8 cellular contexts compared by ENCODE assay signal in the genomic region with DNA sequence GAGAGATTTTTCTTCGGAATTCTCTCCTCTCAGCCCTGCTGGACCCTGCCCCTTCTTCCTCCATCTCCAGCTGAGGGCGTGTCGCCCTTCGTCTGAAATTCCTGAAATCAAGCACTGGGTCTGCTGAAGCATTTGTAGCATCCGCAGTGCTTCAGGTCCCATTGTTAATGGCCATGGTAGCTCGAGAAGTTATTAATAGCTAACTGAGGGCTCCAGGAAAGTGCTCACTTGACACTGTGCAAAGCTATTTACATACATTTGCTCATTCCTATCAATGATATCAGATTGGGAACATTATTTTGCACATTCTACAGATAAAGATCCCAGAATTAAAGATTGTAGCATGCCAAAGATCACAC. TPM values are rescaled to one million over a fixed set of nuclear protein-coding genes. Genes with fewer than 3 reads are reported as not detected.
A peak's percentile ranks its signal among the peaks of the same experiment; 100 is the strongest.
DNase-seq lines count a peak whose midpoint lies in the region; ATAC-seq and TF ChIP-seq lines count a peak whose summit lies in the region.

No MANE protein-coding gene starts in this region.

- BruUV-seq in mammary epithelial cell (replicated peaks; lab: Mats Ljungman, UMichigan) = TSS peak; percentile 51

- H3K4me3 ChIP-seq in mammary epithelial cell (replicated peaks in 1 of 3; ENCODE audit: insufficient read depth in 1 of 3, low read depth in 2 of 3, low read length in 3 of 3) (peak overlapping the region; percentile 73 to 89 (median 84)), lower lobe of right lung (peak overlapping the region; percentile 92), vagina (peak overlapping the region; percentile 82 to 95)

- H3K36me3 ChIP-seq in mammary epithelial cell (ENCODE audit: insufficient read depth, low read length) (no peaks in the 10 kb centered on the region), lower lobe of right lung (peaks cover 18% of the 10 kb centered on the region), vagina (no peaks in the 10 kb centered on the region)

- intact Hi-C loops in mammary epithelial cell (cut with micrococcal nuclease) = loop anchor here (1.0 kb wide), 2 partner anchors 51 to 79 kb away; a partner anchor contains a TSS
- intact Hi-C loops in lower lobe of right lung (cut with DNase I) = no loop called here
- intact Hi-C loops in vagina (cut with DNase I) = loop anchor here (10.0 kb wide), 1 partner anchor 326 kb away; a partner anchor contains a TSS

- H3K4me2 ChIP-seq in mammary epithelial cell (ENCODE audit: insufficient read depth, low read depth, low read length) = peak overlapping the region; percentile 77

- peak overlapping the region; percentile 92 for H3K27ac Mint-ChIP-seq in activated naive CD4-positive, alpha-beta T cell treated with anti-CD3 and anti-CD28 coated beads, Interleukin-2, amount 10 ng/mL, durations not matched to agents 7 days and 5 days
- peak overlapping the region; percentile 61 to 100 (median 98) for H3K27ac Mint-ChIP-seq in IgD-negative memory B cell

- H3K4me3 Mint-ChIP-seq in activated naive CD4-positive, alpha-beta T cell treated with anti-CD3 and anti-CD28 coated beads, Interleukin-2, amount 10 ng/mL, durations not matched to agents 7 days and 5 days = peak overlapping the region; percentile 99
- peak overlapping the region; percentile 98 to 100 (median 100) for H3K4me3 Mint-ChIP-seq in IgD-negative memory B cell

- H3K27ac ChIP-seq in mammary epithelial cell (ENCODE audit: insufficient read depth, low read depth, low read length) (peak overlapping the region; percentile 95), lower lobe of right lung (peak overlapping the region; percentile 99), vagina (peak overlapping the region; percentile 97)

- H3K9me3 Mint-ChIP-seq in activated naive CD4-positive, alpha-beta T cell treated with anti-CD3 and anti-CD28 coated beads, Interleukin-2, amount 10 ng/mL, durations not matched to agents 7 days and 5 days = no peaks in the 10 kb centered on the region
- no peaks in the 10 kb centered on the region for H3K9me3 Mint-ChIP-seq in IgD-negative memory B cell

- 11% methylated on average over 6 of the region's 6 CpGs for WGBS in mammary epithelial cell (ENCODE audit: low coverage, missing lambda C conversion rate)

- ATAC-seq in lower lobe of right lung (peak; percentile 51 to 65), GM18498 (IDR thresholded peaks at IDR 0.05; ENCODE audit: unreplicated experiment) (no peak)

- peaks cover 3% of the 10 kb centered on the region for H3K27me3 Mint-ChIP-seq in activated naive CD4-positive, alpha-beta T cell treated with anti-CD3 and anti-CD28 coated beads, Interleukin-2, amount 10 ng/mL, durations not matched to agents 7 days and 5 days
- no peaks in the 10 kb centered on the region for H3K27me3 Mint-ChIP-seq in IgD-negative memory B cell

- H3K36me3 Mint-ChIP-seq in activated naive CD4-positive, alpha-beta T cell treated with anti-CD3 and anti-CD28 coated beads, Interleukin-2, amount 10 ng/mL, durations not matched to agents 7 days and 5 days = peaks cover 17% of the 10 kb centered on the region
- peaks cover 2% of the 10 kb centered on the region for H3K36me3 Mint-ChIP-seq in IgD-negative memory B cell

- H3K9me3 ChIP-seq in mammary epithelial cell (replicated peaks; ENCODE audit: insufficient read depth, low read length) = no peaks in the 10 kb centered on the region
- no peaks in the 10 kb centered on the region for H3K9me3 ChIP-seq in lower lobe of right lung
- H3K9me3 ChIP-seq in vagina = no peaks in the 10 kb centered on the region

- peak overlapping the region; percentile 99 for H3K9ac ChIP-seq in mammary epithelial cell (ENCODE audit: insufficient read depth, low read length)

- dilution Hi-C loops in mammary epithelial cell (cut with HindIII; ENCODE audit: low sequenced_read_pairs) = no loop called here

- TF ChIP-seq CTCF in mammary epithelial cell (conservative IDR thresholded peaks at IDR 0.05 in 1 of 2, IDR thresholded peaks at IDR 0.05 in 1 of 2; ENCODE audit: extremely low read depth in 1 of 2, insufficient read depth in 1 of 2, low read depth in 1 of 2, low read length in 2 of 2) (no peak), lower lobe of right lung (IDR thresholded peaks at IDR 0.05) (no peak), vagina (IDR thresholded peaks at IDR 0.05) (no peak)

- H3K27me3 ChIP-seq in mammary epithelial cell (ENCODE audit: insufficient read depth, low read length) = no peaks in the 10 kb centered on the region
- no peaks in the 10 kb centered on the region for H3K27me3 ChIP-seq in lower lobe of right lung (ENCODE audit: low read depth)
- no peaks in the 10 kb centered on the region for H3K27me3 ChIP-seq in vagina

- no peak for DNase-seq in activated naive CD4-positive, alpha-beta T cell treated with anti-CD3 and anti-CD28 coated beads, Interleukin-2, amount 10 ng/mL, durations not matched to agents 7 days and 5 days
- no peak for DNase-seq in activated naive CD4-positive, alpha-beta T cell treated with anti-CD3 and anti-CD28 coated beads, Interleukin-2, amount 50 U/mL, for 16 hours
- DNase-seq in mammary epithelial cell (no peak), lower lobe of right lung (no peak), vagina (ENCODE audit: extremely low spot score in 2 of 2) (no peak), NCI-H446 (lab: John Stamatoyannopoulos, UW) (no peak)

- peak overlapping the region; percentile 84 for H2AFZ ChIP-seq in mammary epithelial cell (ENCODE audit: low read depth, low read length)

- CTCF ChIA-PET in activated naive CD4-positive, alpha-beta T cell treated with anti-CD3 and anti-CD28 coated beads, Interleukin-2, amount 10 ng/mL, durations not matched to agents 7 days and 5 days (lab: Charles Lee) = interaction anchor here (1.0 to 1.7 kb wide), 3 partner anchors 8 to 72 kb away, joined by 3 to 10 read pairs (median 6); a partner anchor contains a TSS
- CTCF ChIA-PET in mammary epithelial cell (lab: Charles Lee; ENCODE audit: low non-redundant PET) = interaction anchor here (0.5 kb wide), 1 partner anchor 50 kb away, joined by 4 read pairs; no protein-coding TSS in a partner anchor

- peaks cover 49% of the 10 kb centered on the region for H3K79me2 ChIP-seq in mammary epithelial cell (ENCODE audit: insufficient read depth, low read length)

- H4K20me1 ChIP-seq in mammary epithelial cell (ENCODE audit: insufficient read depth, low read length) = no peaks in the 10 kb centered on the region

- H3K4me1 ChIP-seq in mammary epithelial cell (ENCODE audit: insufficient read depth, low read length) = peaks cover 4% of the 10 kb centered on the region
- H3K4me1 ChIP-seq in lower lobe of right lung = peaks cover 47% of the 10 kb centered on the region
- peaks cover 45% of the 10 kb centered on the region for H3K4me1 ChIP-seq in vagina

- H3K4me1 Mint-ChIP-seq in activated naive CD4-positive, alpha-beta T cell treated with anti-CD3 and anti-CD28 coated beads, Interleukin-2, amount 10 ng/mL, durations not matched to agents 7 days and 5 days = peaks cover 38% of the 10 kb centered on the region
- H3K4me1 Mint-ChIP-seq in IgD-negative memory B cell = peaks cover 21 to 29% (median 28%) of the 10 kb centered on the region in 3 donors

- in situ Hi-C loops in mammary epithelial cell (cut with MboI; ENCODE audit: low sequenced_read_pairs in 2 of 2) = loop anchor here in 1 of 2 donors (10.0 kb wide), 1 partner anchor 74 kb away; a partner anchor contains a TSS

- TF ChIP-seq POLR2A in vagina (IDR thresholded peaks at IDR 0.05) = no peak

RNA-seq across cellular contexts. Expression of a gene that starts 0.5 kb away (rescaled TPM):
- 5.5 TPM for polyA plus RNA-seq in IgD-negative memory B cell
- 10 to 100 TPM; 17.6 to 20.5 TPM for total RNA-seq in mammary epithelial cell
- polyA plus RNA-seq in mammary epithelial cell = 16.2 TPM
- polyA minus RNA-seq in mammary epithelial cell = 11.1 TPM
- 23.5 TPM for total RNA-seq in lower lobe of right lung
- 25.8 TPM for total RNA-seq in vagina

RNA-seq across cellular contexts. Expression of a gene that starts 0.7 kb away (rescaled TPM):
- polyA plus RNA-seq in IgD-negative memory B cell (29.7 TPM), mammary epithelial cell (23.9 TPM)
- total RNA-seq in mammary epithelial cell (10 to 100 TPM; 29.7 to 37.0 TPM), lower lobe of right lung (26.3 TPM), vagina (26.5 TPM)
- 35.3 TPM for polyA minus RNA-seq in mammary epithelial cell

RNA-seq across cellular contexts. Expression of a gene that starts 58.2 kb away (rescaled TPM):
- polyA plus RNA-seq in IgD-negative memory B cell (1.3 TPM), mammary epithelial cell (1.6 TPM)
- total RNA-seq in mammary epithelial cell (1 to 10 TPM; 1.3 to 2.8 TPM), lower lobe of right lung (2.8 TPM), vagina (2.9 TPM)
- not detected for polyA minus RNA-seq in mammary epithelial cell
